In the genomic region with DNA sequence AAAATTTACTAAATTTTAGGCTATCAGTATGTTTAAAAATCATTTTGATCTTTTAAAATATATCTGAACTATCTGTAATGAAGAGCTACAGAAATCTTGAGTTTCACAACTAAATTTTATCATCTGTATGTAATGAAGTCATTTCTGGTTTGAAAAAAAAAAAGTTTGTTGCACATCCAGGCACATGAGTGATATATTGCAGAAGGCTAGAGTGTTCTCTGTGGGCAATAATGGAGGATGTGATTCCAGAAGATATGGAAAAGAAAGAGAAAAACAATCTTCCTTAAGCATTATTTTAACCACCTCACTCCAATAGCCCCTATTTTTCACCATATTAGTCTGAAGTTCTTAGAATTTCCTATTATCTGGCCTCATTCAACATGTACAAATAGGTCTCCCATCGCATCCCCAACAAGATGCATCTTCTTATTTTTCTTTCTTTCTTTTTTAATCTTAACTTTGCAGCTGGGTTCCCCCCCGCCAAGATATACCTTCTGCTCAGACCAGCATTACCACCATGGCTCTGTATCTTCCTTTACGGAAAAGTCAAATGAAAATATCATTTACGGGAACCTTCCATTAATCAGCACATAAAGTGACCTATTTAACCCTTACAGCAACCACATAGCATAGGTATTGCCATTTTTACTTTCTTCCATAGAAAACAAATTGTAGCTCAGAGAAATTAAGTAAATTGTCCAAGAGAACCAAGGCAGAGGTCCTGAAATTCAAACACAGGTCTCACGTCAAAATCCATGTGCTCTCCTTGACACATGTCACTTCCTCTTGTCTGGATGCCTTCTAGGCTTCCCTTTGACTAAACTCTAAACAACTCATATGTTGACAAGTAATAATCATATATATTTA, we compare ENCODE assay signal across 10 cellular contexts.
"Had no signal": no experiment of that assay in that cellular context is flagged by ENCODE, and none has a peak within 500 bp of the region (broad histone marks: within the 10 kb centered on the region; RNA-seq: fewer than 3 reads in every experiment).

No MANE protein-coding gene starts in this region.

- H3K36me3 ChIP-seq: suprapubic skin, upper lobe of left lung had no signal

- H3K27me3 ChIP-seq: suprapubic skin, upper lobe of left lung had no signal

- FAIRE-seq: astrocyte had no signal

- H3K4me3 ChIP-seq: suprapubic skin, upper lobe of left lung had no signal

- DNase-seq: activated CD4-positive, alpha-beta T cell treated with anti-CD3 and anti-CD28 coated beads for 36 hours; activated CD8-positive, alpha-beta memory T cell treated with anti-CD3 and anti-CD28 coated beads, Interleukin-2, amount 50 U/mL, for 4 hours; activated CD8-positive, alpha-beta T cell treated with anti-CD3 and anti-CD28 coated beads for 36 hours; activated T-cell treated with anti-CD3 and anti-CD28 coated beads, Interleukin-2, amount 50 U/mL, for 72 hours; kidney glomerular epithelial cell; naive B cell; upper lobe of left lung; WERI-Rb-1 had no signal

- H3K9me3 ChIP-seq: suprapubic skin, upper lobe of left lung had no signal
